Comparison of ENCODE assay signal across 9 cellular contexts in genomic region chr6:15036690-15037245, GRCh38.
DNase-seq lines count a peak whose midpoint lies in the region; ATAC-seq lines count a peak whose summit lies in the region.
"Had no signal": no experiment of that assay in that cellular context is flagged by ENCODE, and none has a peak within 500 bp of the region (broad histone marks: within the 10 kb centered on the region; RNA-seq: fewer than 3 reads in every experiment).

No MANE protein-coding gene starts in this region.

- no peaks in the 10 kb centered on the region for H3K9me3 Mint-ChIP-seq in activated CD4-positive, alpha-beta memory T cell treated with anti-CD3 and anti-CD28 coated beads, Interleukin-2, amount 10 ng/mL, durations not matched to agents 7 days and 5 days

- POLR2A ChIA-PET in activated CD4-positive, alpha-beta memory T cell treated with anti-CD3 and anti-CD28 coated beads, Interleukin-2, amount 10 ng/mL, durations not matched to agents 7 days and 5 days (lab: Charles Lee) = no interaction called here

- no peak overlapping the region for H3K4me3 Mint-ChIP-seq in activated CD4-positive, alpha-beta memory T cell treated with anti-CD3 and anti-CD28 coated beads, Interleukin-2, amount 10 ng/mL, durations not matched to agents 7 days and 5 days

- H3K36me3 Mint-ChIP-seq in activated CD4-positive, alpha-beta memory T cell treated with anti-CD3 and anti-CD28 coated beads, Interleukin-2, amount 10 ng/mL, durations not matched to agents 7 days and 5 days (ENCODE audit: low read depth) = no peaks in the 10 kb centered on the region

- DNase-seq in NCI-H1436 (lab: John Stamatoyannopoulos, UW) (peak; percentile 5), NCI-H1436 treated with DMSO at 0.1 percent for 48 hours (lab: John Stamatoyannopoulos, UW) (no peak), SHP77 (lab: John Stamatoyannopoulos, UW) (peak; percentile 57 to 62), inferior parietal cortex (ENCODE audit: extremely low spot score) (peak; percentile 55), superior temporal gyrus (ENCODE audit: extremely low spot score) (peak; percentile 40), AML-193 (lab: John Stamatoyannopoulos, UW) (no peak)
- DNase-seq in activated CD4-positive, alpha-beta memory T cell treated with anti-CD3 and anti-CD28 coated beads, Interleukin-2, amount 10 ng/mL, durations not matched to agents 7 days and 5 days = no peak
- DNase-seq: lower lobe of right lung had no signal

- ATAC-seq in GM21381 (IDR thresholded peaks at IDR 0.05; ENCODE audit: unreplicated experiment) = no peak

- CTCF ChIA-PET in activated CD4-positive, alpha-beta memory T cell treated with anti-CD3 and anti-CD28 coated beads, Interleukin-2, amount 10 ng/mL, durations not matched to agents 7 days and 5 days (lab: Charles Lee) = no interaction called here

- H3K27me3 Mint-ChIP-seq in activated CD4-positive, alpha-beta memory T cell treated with anti-CD3 and anti-CD28 coated beads, Interleukin-2, amount 10 ng/mL, durations not matched to agents 7 days and 5 days = no peaks in the 10 kb centered on the region

- H3K27ac Mint-ChIP-seq in activated CD4-positive, alpha-beta memory T cell treated with anti-CD3 and anti-CD28 coated beads, Interleukin-2, amount 10 ng/mL, durations not matched to agents 7 days and 5 days = no peak overlapping the region

- peaks cover 3% of the 10 kb centered on the region for H3K4me1 Mint-ChIP-seq in activated CD4-positive, alpha-beta memory T cell treated with anti-CD3 and anti-CD28 coated beads, Interleukin-2, amount 10 ng/mL, durations not matched to agents 7 days and 5 days

Comparison
In these comparisons a context has a peak if more than half of its experiments do, and no peak if none do; other contexts are left out.
1. DNase-seq: peak in NCI-H1436 (single experiment), SHP77 (2 of 2), inferior parietal cortex (single experiment) and superior temporal gyrus (single experiment); none in NCI-H1436 treated with DMSO at 0.1 percent for 48 hours (single experiment), AML-193 (0 of 2) and activated CD4-positive, alpha-beta memory T cell treated with anti-CD3 and anti-CD28 coated beads, Interleukin-2, amount 10 ng/mL, durations not matched to agents 7 days and 5 days (single experiment).